8 cellular contexts compared by ENCODE assay signal in the genomic region with DNA sequence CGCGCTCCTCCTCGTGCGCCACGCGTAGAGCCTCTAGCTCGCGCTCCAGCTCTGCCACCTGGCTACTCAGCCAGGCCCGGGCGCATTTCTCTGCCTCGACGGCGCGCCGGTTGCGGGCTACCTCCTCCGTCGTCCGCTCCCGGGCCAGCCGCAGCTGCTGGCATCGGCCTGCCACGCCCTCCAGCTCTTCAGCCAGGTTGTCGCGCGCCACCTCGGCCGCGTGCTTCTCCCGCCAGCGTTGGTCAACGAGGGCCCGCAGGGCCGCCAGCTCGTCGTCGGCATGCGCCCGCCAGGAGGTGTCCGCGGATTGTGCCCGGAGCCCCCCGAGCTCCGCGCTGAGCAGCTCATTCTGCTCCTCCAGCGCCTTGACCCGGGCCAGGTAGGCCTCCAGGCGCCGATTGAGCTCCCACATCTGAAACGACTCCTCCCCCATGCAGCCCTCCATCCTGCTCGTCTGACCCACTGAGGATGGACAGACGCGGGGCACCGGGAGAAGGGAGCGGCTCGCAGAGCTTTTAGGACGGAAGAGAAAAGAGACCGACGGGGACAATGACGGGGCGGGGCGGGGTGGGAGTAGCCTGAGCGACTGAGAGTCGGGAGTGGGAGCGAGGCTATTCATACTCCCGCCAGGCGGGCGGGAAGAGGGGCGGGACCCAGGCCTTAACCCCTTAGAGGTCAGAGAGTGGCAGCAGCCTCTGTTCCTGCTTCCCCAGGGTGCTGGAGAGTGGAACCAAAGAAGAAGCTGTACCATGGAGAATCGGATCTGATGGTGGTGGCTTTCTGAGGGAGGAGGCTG. TPM values are rescaled to one million over a fixed set of nuclear protein-coding genes. Genes with fewer than 3 reads are reported as not detected.
DNase-seq lines count a peak whose midpoint lies in the region; ATAC-seq and TF ChIP-seq lines count a peak whose summit lies in the region.

A gene with protein sequence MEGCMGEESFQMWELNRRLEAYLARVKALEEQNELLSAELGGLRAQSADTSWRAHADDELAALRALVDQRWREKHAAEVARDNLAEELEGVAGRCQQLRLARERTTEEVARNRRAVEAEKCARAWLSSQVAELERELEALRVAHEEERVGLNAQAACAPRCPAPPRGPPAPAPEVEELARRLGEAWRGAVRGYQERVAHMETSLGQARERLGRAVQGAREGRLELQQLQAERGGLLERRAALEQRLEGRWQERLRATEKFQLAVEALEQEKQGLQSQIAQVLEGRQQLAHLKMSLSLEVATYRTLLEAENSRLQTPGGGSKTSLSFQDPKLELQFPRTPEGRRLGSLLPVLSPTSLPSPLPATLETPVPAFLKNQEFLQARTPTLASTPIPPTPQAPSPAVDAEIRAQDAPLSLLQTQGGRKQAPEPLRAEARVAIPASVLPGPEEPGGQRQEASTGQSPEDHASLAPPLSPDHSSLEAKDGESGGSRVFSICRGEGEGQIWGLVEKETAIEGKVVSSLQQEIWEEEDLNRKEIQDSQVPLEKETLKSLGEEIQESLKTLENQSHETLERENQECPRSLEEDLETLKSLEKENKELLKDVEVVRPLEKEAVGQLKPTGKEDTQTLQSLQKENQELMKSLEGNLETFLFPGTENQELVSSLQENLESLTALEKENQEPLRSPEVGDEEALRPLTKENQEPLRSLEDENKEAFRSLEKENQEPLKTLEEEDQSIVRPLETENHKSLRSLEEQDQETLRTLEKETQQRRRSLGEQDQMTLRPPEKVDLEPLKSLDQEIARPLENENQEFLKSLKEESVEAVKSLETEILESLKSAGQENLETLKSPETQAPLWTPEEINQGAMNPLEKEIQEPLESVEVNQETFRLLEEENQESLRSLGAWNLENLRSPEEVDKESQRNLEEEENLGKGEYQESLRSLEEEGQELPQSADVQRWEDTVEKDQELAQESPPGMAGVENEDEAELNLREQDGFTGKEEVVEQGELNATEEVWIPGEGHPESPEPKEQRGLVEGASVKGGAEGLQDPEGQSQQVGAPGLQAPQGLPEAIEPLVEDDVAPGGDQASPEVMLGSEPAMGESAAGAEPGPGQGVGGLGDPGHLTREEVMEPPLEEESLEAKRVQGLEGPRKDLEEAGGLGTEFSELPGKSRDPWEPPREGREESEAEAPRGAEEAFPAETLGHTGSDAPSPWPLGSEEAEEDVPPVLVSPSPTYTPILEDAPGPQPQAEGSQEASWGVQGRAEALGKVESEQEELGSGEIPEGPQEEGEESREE (N-terminal part only) (minus strand): TSS at position 588 of the 796 bp plus-strand sequence. CDS start 143 bp downstream, at position 445.

- WGBS in heart right ventricle, 2 donors: 1% methylated on average over 61 to 70 of the region's 70 CpGs

- H3K36me3 ChIP-seq in WERI-Rb-1 (peaks cover 17% of the 10 kb centered on the region), heart right ventricle (peaks cover 0 to 34% (median 12%) of the 10 kb centered on the region in 9 donors)

- H3K4me3 ChIP-seq in WERI-Rb-1 (ENCODE audit: low read depth, low read length): peak within 1 kb of the TSS; percentile 27
- peak within 1 kb of the TSS; percentile 61 to 94 (median 84) for H3K4me3 ChIP-seq in heart right ventricle

- H3K27me3 Mint-ChIP-seq in activated T-cell treated with anti-CD3 and anti-CD28 coated beads, Interleukin-2, amount 50 U/mL, for 4 hours (ENCODE audit: low read depth): peaks cover 77% of the 10 kb centered on the region

- peaks cover 23 to 61% (median 45%) of the 10 kb centered on the region in 9 donors for H3K4me1 ChIP-seq in heart right ventricle

- intact Hi-C loops in heart right ventricle (cut with DNase I): loop anchor here in 5 of 10 donors (1.0 to 5.0 kb wide), 6 partner anchors 16 to 220 kb away; a partner anchor contains a TSS
- intact Hi-C loops in posterior cingulate gyrus (cut with DNase I): loop anchor here (5.0 kb wide), 1 partner anchor 50 kb away; no protein-coding TSS in a partner anchor

- no peak within 1 kb of the TSS for H3K4me3 Mint-ChIP-seq in activated T-cell treated with anti-CD3 and anti-CD28 coated beads, Interleukin-2, amount 50 U/mL, for 4 hours

- peak; percentile 23 for ATAC-seq in activated T-cell treated with anti-CD3 and anti-CD28 coated beads, Interleukin-2, amount 50 U/mL, for 4 hours
- peak; percentile 84 to 94 (median 90) for ATAC-seq in heart right ventricle
- ATAC-seq in GM18519 (IDR thresholded peaks at IDR 0.05; ENCODE audit: low FRiP score, unreplicated experiment): no peak

- no peaks in the 10 kb centered on the region for H3K27me3 ChIP-seq in WERI-Rb-1 (ENCODE audit: insufficient read depth, low read depth, severe bottlenecking)
- peaks cover 0 to 64% (median 0%) of the 10 kb centered on the region in 7 donors for H3K27me3 ChIP-seq in heart right ventricle

- H3K36me3 Mint-ChIP-seq in activated T-cell treated with anti-CD3 and anti-CD28 coated beads, Interleukin-2, amount 50 U/mL, for 4 hours (ENCODE audit: insufficient read depth): no peaks in the 10 kb centered on the region

- peaks cover 11% of the 10 kb centered on the region for H3K4me1 Mint-ChIP-seq in activated T-cell treated with anti-CD3 and anti-CD28 coated beads, Interleukin-2, amount 50 U/mL, for 4 hours (ENCODE audit: low read depth)

- H3K9me3 Mint-ChIP-seq in activated T-cell treated with anti-CD3 and anti-CD28 coated beads, Interleukin-2, amount 50 U/mL, for 4 hours: no peaks in the 10 kb centered on the region

- no peak for TF ChIP-seq CTCF in WERI-Rb-1 (IDR thresholded peaks at IDR 0.05; ENCODE audit: low read depth, low read length)
- TF ChIP-seq CTCF in heart right ventricle (IDR thresholded peaks at IDR 0.05): no peak

- H3K9me3 ChIP-seq in WERI-Rb-1 (ENCODE audit: severe bottlenecking) (no peaks in the 10 kb centered on the region), heart right ventricle (no peaks in the 10 kb centered on the region)

- H3K27ac ChIP-seq in WERI-Rb-1 (peak within 1 kb of the TSS; percentile 97), heart right ventricle (peak within 1 kb of the TSS; percentile 68 to 99 (median 92))

- DNase-seq in activated T-cell treated with anti-CD3 and anti-CD28 coated beads, Interleukin-2, amount 50 U/mL, for 4 hours: no peak
- DNase-seq in activated T-cell treated with anti-CD3 and anti-CD28 coated beads, Interleukin-2, amount 50 U/mL, for 1 hour: no peak
- DNase-seq in WERI-Rb-1 (peak; percentile 87), heart right ventricle (peak; percentile 85 to 91), posterior cingulate gyrus (peak in 6 of 10 donors; percentile 41 to 92 (median 56)), NCI-H446 treated with DMSO at 0.1 percent for 48 hours (lab: John Stamatoyannopoulos, UW) (no peak)
- DNase-seq in activated CD8-positive, alpha-beta memory T cell treated with anti-CD3 and anti-CD28 coated beads for 24 hours: no peak

RNA-seq across cellular contexts. Expression of the gene that starts here (rescaled TPM):
- total RNA-seq in activated T-cell treated with anti-CD3 and anti-CD28 coated beads, Interleukin-2, amount 50 U/mL, for 4 hours: under 1 TPM; 0.05 to 0.13 (median 0.05) TPM
- 100 to 1,000 TPM in 9 of 10 donors, 10 to 100 TPM in 1; 84.6 to 389 (median 196) TPM for total RNA-seq in heart right ventricle
- polyA plus RNA-seq in heart right ventricle: 100 to 1,000 TPM in 1 of 2 donors, 10 to 100 TPM in 1; 46.8 to 116 TPM

Comparison
In these comparisons a context has a peak if more than half of its experiments do, and no peak if none do; other contexts are left out.
1. RNA of the gene that starts here (total RNA-seq): 84.6 to 389 TPM in heart right ventricle; 0.05 to 0.13 TPM in activated T-cell treated with anti-CD3 and anti-CD28 coated beads, Interleukin-2, amount 50 U/mL, for 4 hours; every median in the first group is over 10 times any median in the second.
2. Peak in ATAC-seq in activated T-cell treated with anti-CD3 and anti-CD28 coated beads, Interleukin-2, amount 50 U/mL, for 4 hours; RNA of the gene not detected or under 1 TPM.
3. DNase-seq: peak in WERI-Rb-1 (single experiment), heart right ventricle (2 of 2) and posterior cingulate gyrus (6 of 10); none in activated T-cell treated with anti-CD3 and anti-CD28 coated beads, Interleukin-2, amount 50 U/mL, for 4 hours (single experiment), activated T-cell treated with anti-CD3 and anti-CD28 coated beads, Interleukin-2, amount 50 U/mL, for 1 hour (single experiment), activated CD8-positive, alpha-beta memory T cell treated with anti-CD3 and anti-CD28 coated beads for 24 hours (single experiment) and NCI-H446 treated with DMSO at 0.1 percent for 48 hours (single experiment).